ENCODE assay signal across 29 cellular contexts in genomic region chr4:45668086-45668485, GRCh38.
"Had no signal": no experiment of that assay in that cellular context is flagged by ENCODE, and none has a peak within 500 bp of the region (broad histone marks: within the 10 kb centered on the region; RNA-seq: fewer than 3 reads in every experiment).

No MANE protein-coding gene starts in this region.

- H3K27me3 Mint-ChIP-seq: activated CD4-positive, alpha-beta memory T cell treated with anti-CD3 and anti-CD28 coated beads, Interleukin-2, amount 10 ng/mL, durations not matched to agents 7 days and 5 days; activated CD4-positive, alpha-beta T cell treated with anti-CD3 and anti-CD28 coated beads for 36 hours; activated CD4-positive, alpha-beta T cell treated with anti-CD3 and anti-CD28 coated beads, Interleukin-2, amount 10 ng/mL, durations not matched to agents 24 days and 14 days; activated naive CD8-positive, alpha-beta T cell; activated T-cell treated with anti-CD3 and anti-CD28 coated beads, Interleukin-2, amount 50 U/mL, for 24 hours; central memory CD8-positive, alpha-beta T cell; dendritic cell treated with granulocyte-macrophage colony-stimulating factor and Interleukin-4, amounts not matched to agents 40 ng/mL and 50 ng/mL, for 4 days had no signal

- H3K36me3 Mint-ChIP-seq: activated naive CD8-positive, alpha-beta T cell had no signal

- H3K9me3 Mint-ChIP-seq: activated CD4-positive, alpha-beta T cell treated with anti-CD3 and anti-CD28 coated beads, Interleukin-2, amount 10 ng/mL, durations not matched to agents 24 days and 14 days; dendritic cell treated with granulocyte-macrophage colony-stimulating factor and Interleukin-4, amounts not matched to agents 40 ng/mL and 50 ng/mL, for 4 days had no signal

- H3K4me3 ChIP-seq: coronary artery, dorsolateral prefrontal cortex, esophagus muscularis mucosa, gastrocnemius medialis, heart left ventricle had no signal

- ATAC-seq: activated CD4-positive, alpha-beta T cell treated with anti-CD3 and anti-CD28 coated beads for 36 hours; activated T-cell treated with anti-CD3 and anti-CD28 coated beads, Interleukin-2, amount 50 U/mL, for 72 hours; foreskin keratinocyte; gastrocnemius medialis; heart left ventricle had no signal

- DNase-seq: activated CD4-positive, alpha-beta memory T cell treated with anti-CD3 and anti-CD28 coated beads, Interleukin-2, amount 10 ng/mL, durations not matched to agents 7 days and 5 days; activated CD4-positive, alpha-beta T cell treated with anti-CD3 and anti-CD28 coated beads for 36 hours; activated CD4-positive, alpha-beta T cell treated with anti-CD3 and anti-CD28 coated beads, Interleukin-2, amount 10 ng/mL, durations not matched to agents 24 days and 14 days; activated CD4-positive, alpha-beta T cell treated with anti-CD3 and anti-CD28 coated beads, Interleukin-2, amount 50 U/mL, for 4 hours; activated CD4-positive, CD25-positive, alpha-beta regulatory T cell; activated CD4-positive, CD25-positive, alpha-beta regulatory T cell treated with anti-CD3 and anti-CD28 coated beads, Interleukin-2, amount 50 U/mL, for 72 hours; activated CD8-positive, alpha-beta memory T cell treated with anti-CD3 and anti-CD28 coated beads, Interleukin-2, amount 50 U/mL, for 48 hours; activated gamma-delta T cell; activated naive CD4-positive, alpha-beta T cell treated with anti-CD3 and anti-CD28 coated beads, Interleukin-2, amount 50 U/mL, for 16 hours; activated naive CD4-positive, alpha-beta T cell treated with Interleukin-2 at 50 U/mL for 16 hours; activated T-cell treated with anti-CD3 and anti-CD28 coated beads for 4 hours; activated T-cell treated with anti-CD3 and anti-CD28 coated beads, Interleukin-2, amount 50 U/mL, for 24 hours; activated T-cell treated with anti-CD3 and anti-CD28 coated beads, Interleukin-2, amount 50 U/mL, for 72 hours; amniotic stem cell; anterior cingulate cortex; brain microvascular endothelial cell; dorsolateral prefrontal cortex; effector memory CD4-positive, alpha-beta T cell; erythroblast; gastrocnemius medialis; glutamatergic neuron; heart left ventricle; T-helper 2 cell had no signal

- H3K4me3 Mint-ChIP-seq: activated CD4-positive, alpha-beta memory T cell treated with anti-CD3 and anti-CD28 coated beads, Interleukin-2, amount 10 ng/mL, durations not matched to agents 7 days and 5 days; activated CD4-positive, alpha-beta T cell treated with anti-CD3 and anti-CD28 coated beads for 36 hours; activated CD4-positive, alpha-beta T cell treated with anti-CD3 and anti-CD28 coated beads, Interleukin-2, amount 10 ng/mL, durations not matched to agents 24 days and 14 days; activated naive CD8-positive, alpha-beta T cell; activated T-cell treated with anti-CD3 and anti-CD28 coated beads, Interleukin-2, amount 50 U/mL, for 24 hours; activated T-cell treated with anti-CD3 and anti-CD28 coated beads, Interleukin-2, amount 50 U/mL, for 72 hours; central memory CD8-positive, alpha-beta T cell; dendritic cell treated with granulocyte-macrophage colony-stimulating factor and Interleukin-4, amounts not matched to agents 40 ng/mL and 50 ng/mL, for 4 days had no signal

- H3K4me1 ChIP-seq: foreskin keratinocyte, gastrocnemius medialis had no signal

- H3K27ac ChIP-seq: brain microvascular endothelial cell, coronary artery, dorsolateral prefrontal cortex, esophagus muscularis mucosa, foreskin keratinocyte, gastrocnemius medialis, heart left ventricle had no signal

- H3K4me1 Mint-ChIP-seq: activated CD4-positive, alpha-beta memory T cell treated with anti-CD3 and anti-CD28 coated beads, Interleukin-2, amount 10 ng/mL, durations not matched to agents 7 days and 5 days; activated CD4-positive, alpha-beta T cell treated with anti-CD3 and anti-CD28 coated beads for 36 hours; activated CD4-positive, alpha-beta T cell treated with anti-CD3 and anti-CD28 coated beads, Interleukin-2, amount 10 ng/mL, durations not matched to agents 24 days and 14 days; central memory CD8-positive, alpha-beta T cell had no signal

- H3K27me3 ChIP-seq: brain microvascular endothelial cell, dorsolateral prefrontal cortex, esophagus muscularis mucosa, foreskin keratinocyte, gastrocnemius medialis, heart left ventricle had no signal

- H3K36me3 ChIP-seq: brain microvascular endothelial cell, esophagus muscularis mucosa, gastrocnemius medialis, heart left ventricle had no signal

- H3K27ac Mint-ChIP-seq: activated CD4-positive, alpha-beta memory T cell treated with anti-CD3 and anti-CD28 coated beads, Interleukin-2, amount 10 ng/mL, durations not matched to agents 7 days and 5 days; activated CD4-positive, alpha-beta T cell treated with anti-CD3 and anti-CD28 coated beads for 36 hours; activated CD4-positive, alpha-beta T cell treated with anti-CD3 and anti-CD28 coated beads, Interleukin-2, amount 10 ng/mL, durations not matched to agents 24 days and 14 days; activated naive CD8-positive, alpha-beta T cell; activated T-cell treated with anti-CD3 and anti-CD28 coated beads, Interleukin-2, amount 50 U/mL, for 24 hours; dendritic cell treated with granulocyte-macrophage colony-stimulating factor and Interleukin-4, amounts not matched to agents 40 ng/mL and 50 ng/mL, for 4 days had no signal

- H3K9me3 ChIP-seq: esophagus muscularis mucosa, gastrocnemius medialis, heart left ventricle had no signal
